In the genomic region with DNA sequence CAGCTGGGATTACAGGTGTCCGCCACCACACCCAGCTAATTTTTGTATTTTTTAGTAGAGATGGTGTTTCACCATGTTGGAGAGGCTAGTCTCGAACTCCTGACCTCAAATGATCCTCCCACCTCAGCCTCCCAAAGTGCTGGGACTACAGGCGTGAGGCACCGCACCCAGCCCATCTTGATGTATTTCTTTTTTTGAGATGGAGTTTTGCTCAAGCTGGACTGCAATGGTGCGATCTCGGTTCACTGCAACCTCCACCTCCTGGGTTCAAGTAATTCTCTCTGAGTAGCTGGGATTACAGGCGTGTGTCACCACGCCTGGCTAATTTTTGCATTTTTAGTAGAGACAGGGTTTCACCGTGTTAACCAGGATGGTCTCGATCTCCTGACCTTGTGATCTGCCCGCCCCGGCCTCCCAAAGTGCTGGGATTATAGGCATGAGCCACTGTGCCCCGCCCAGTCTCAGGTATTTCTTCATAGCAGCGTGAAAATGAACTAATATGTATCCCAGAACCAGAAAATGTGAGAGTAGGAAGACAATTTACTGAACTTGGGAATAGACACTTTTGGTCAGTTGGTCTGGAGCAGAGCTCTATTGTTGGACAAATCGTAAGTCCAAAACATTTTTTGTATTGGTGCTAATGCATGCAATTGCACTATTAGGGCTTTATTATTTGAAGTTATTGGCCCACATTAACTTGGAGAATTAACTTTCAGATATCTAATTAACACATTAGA, we compare ENCODE assay signal across 8 cellular contexts. TPM values are rescaled to one million over a fixed set of nuclear protein-coding genes. Genes with fewer than 3 reads are reported as not detected.
A peak's percentile ranks its signal among the peaks of the same experiment; 100 is the strongest.
DNase-seq lines count a peak whose midpoint lies in the region; ATAC-seq, FAIRE-seq and TF ChIP-seq lines count a peak whose summit lies in the region.
"Not testable (repeated sequence)": the region's sequence is repeated elsewhere in the genome, so short reads cannot be mapped to it uniquely, and the experiment has no call there.

No MANE protein-coding gene starts in this region.

- not testable (repeated sequence) for H3K27me3 ChIP-seq in endothelial cell of umbilical vein (ENCODE audit: control insufficient read depth in 2 of 2, insufficient read depth in 2 of 2, low read length in 2 of 2); mesenchymal stem cell (ENCODE audit: control insufficient read depth in 1 of 2, insufficient read depth in 1 of 2, low read length in 2 of 2); neural cell (ENCODE audit: insufficient read depth, low read depth, low read length)

- TF ChIP-seq RAD21 in neural cell (conservative IDR thresholded peaks at IDR 0.05) = not testable (repeated sequence)

- TF ChIP-seq EP300 in neural cell (conservative IDR thresholded peaks at IDR 0.05; ENCODE audit: poor library complexity, severe bottlenecking) = not testable (repeated sequence)

- peak overlapping the region in 4 of 7 donors; percentile 16 to 36 (median 32) for H3K27ac Mint-ChIP-seq in CD14-positive monocyte
- peak overlapping the region; percentile 31 for H3K27ac Mint-ChIP-seq in activated naive CD8-positive, alpha-beta T cell
- peak overlapping the region; percentile 51 for H3K27ac Mint-ChIP-seq in central memory CD8-positive, alpha-beta T cell (ENCODE audit: low read depth)

- not testable (repeated sequence) for BruUV-seq in endothelial cell of umbilical vein (replicated peaks; lab: Mats Ljungman, UMichigan)

- peaks cover 33 to 44% of the 10 kb centered on the region in 2 donors for H3K36me3 Mint-ChIP-seq in CD14-positive monocyte
- not testable (repeated sequence) for H3K36me3 Mint-ChIP-seq in activated naive CD8-positive, alpha-beta T cell
- H3K36me3 Mint-ChIP-seq in central memory CD8-positive, alpha-beta T cell (ENCODE audit: insufficient read depth) = peaks cover 49% of the 10 kb centered on the region

- H2BK120ac ChIP-seq in mesenchymal stem cell (ENCODE audit: low read depth, low read length) = not testable (repeated sequence)

- not testable (repeated sequence) for H2AFZ ChIP-seq in endothelial cell of umbilical vein (ENCODE audit: low read depth, low read length); mesenchymal stem cell (ENCODE audit: low read depth, low read length); neural cell (ENCODE audit: low read depth, low read length)

- not testable (repeated sequence) for TF ChIP-seq POLR2A in endothelial cell of umbilical vein (IDR thresholded peaks at IDR 0.05; ENCODE audit: low read depth, low read length)

- H3K23ac ChIP-seq in mesenchymal stem cell (ENCODE audit: low read length in 2 of 2) = not testable (repeated sequence)

- intact Hi-C loops in CD14-positive monocyte (cut with micrococcal nuclease) = loop anchor here in 1 of 2 donors (5.0 kb wide), 1 partner anchor 51 kb away; the partner anchor contains the start of gene TUBA1B
- intact Hi-C loops in endothelial cell of umbilical vein (cut with micrococcal nuclease) = not testable (repeated sequence)

- ATAC-seq in SK-N-SH treated with all-trans-retinoic acid at 6 μM for 48 hours = peak; percentile 4
- not testable (repeated sequence) for ATAC-seq in central memory CD8-positive, alpha-beta T cell (replicated peaks; ENCODE audit: extremely low read depth, poor library complexity, severe bottlenecking)

- peaks cover 22% of the 10 kb centered on the region for H3K4me1 Mint-ChIP-seq in CD14-positive monocyte
- H3K4me1 Mint-ChIP-seq in activated naive CD8-positive, alpha-beta T cell (ENCODE audit: low read depth) = peaks cover 19% of the 10 kb centered on the region
- H3K4me1 Mint-ChIP-seq in central memory CD8-positive, alpha-beta T cell = peaks cover 17% of the 10 kb centered on the region

- not testable (repeated sequence) for H3K4me3 Mint-ChIP-seq in CD14-positive monocyte; activated naive CD8-positive, alpha-beta T cell; central memory CD8-positive, alpha-beta T cell

- POLR2A ChIA-PET in endothelial cell of umbilical vein (lab: Charles Lee) = interaction anchor here (0.8 to 3.3 kb wide), 3 partner anchors 11 to 85 kb away, joined by 3 to 17 read pairs (median 4); partner anchors contain the start of gene TUBA1B

- H4K20me1 ChIP-seq in endothelial cell of umbilical vein (replicated peaks; ENCODE audit: control insufficient read depth, extremely low read depth, insufficient read depth, low read length) = not testable (repeated sequence)
- H4K20me1 ChIP-seq in neural cell (ENCODE audit: insufficient read depth) = peaks cover 45% of the 10 kb centered on the region

- H3K9me3 ChIP-seq in endothelial cell of umbilical vein (replicated peaks; ENCODE audit: control insufficient read depth, insufficient read depth, low read length); mesenchymal stem cell (ENCODE audit: control insufficient read depth, low read length); neural cell (ENCODE audit: low read length): not testable (repeated sequence)

- H3K27me3 Mint-ChIP-seq in CD14-positive monocyte (ENCODE audit: low read depth in 3 of 3); activated naive CD8-positive, alpha-beta T cell; central memory CD8-positive, alpha-beta T cell: not testable (repeated sequence)

- TF ChIP-seq CTCF in CD14-positive monocyte (IDR thresholded peaks at IDR 0.05); endothelial cell of umbilical vein (IDR thresholded peaks at IDR 0.05; ENCODE audit: extremely low read depth in 1 of 2, insufficient read depth in 1 of 2, low read depth in 1 of 2, low read length in 2 of 2); neural cell (IDR thresholded peaks at IDR 0.05; ENCODE audit: poor library complexity, severe bottlenecking): not testable (repeated sequence)

- not testable (repeated sequence) for H2BK5ac ChIP-seq in mesenchymal stem cell (ENCODE audit: low read depth, low read length, poor library complexity, severe bottlenecking)

- not testable (repeated sequence) for H3K9me3 Mint-ChIP-seq in CD14-positive monocyte; activated naive CD8-positive, alpha-beta T cell (ENCODE audit: low read depth); central memory CD8-positive, alpha-beta T cell

- not testable (repeated sequence) for H3F3A ChIP-seq in neural cell (ENCODE audit: insufficient read depth, low read length, poor library complexity, severe bottlenecking)

- dilution Hi-C loops in endothelial cell of umbilical vein (cut with MboI; ENCODE audit: extremely low pct_ligation_motif_present, low sequenced_read_pairs) = not testable (repeated sequence)

- not testable (repeated sequence) for H2BK15ac ChIP-seq in mesenchymal stem cell (ENCODE audit: low read depth, poor library complexity, severe bottlenecking)

- H3K27ac ChIP-seq in endothelial cell of umbilical vein (ENCODE audit: insufficient read depth, low read depth, low read length); mesenchymal stem cell (ENCODE audit: low read length, poor library complexity, severe bottlenecking): not testable (repeated sequence)
- H3K27ac ChIP-seq in neural cell (ENCODE audit: low read length) = peak overlapping the region; percentile 55

- not testable (repeated sequence) for H3K4ac ChIP-seq in mesenchymal stem cell (ENCODE audit: low read depth in 1 of 2, low read length in 2 of 2)

- not testable (repeated sequence) for H3K18ac ChIP-seq in mesenchymal stem cell (ENCODE audit: low read depth in 1 of 2, low read length in 2 of 2)

- H3K79me1 ChIP-seq in mesenchymal stem cell (replicated peaks; ENCODE audit: low read length, poor library complexity, severe bottlenecking) = not testable (repeated sequence)

- not testable (repeated sequence) for H4K8ac ChIP-seq in mesenchymal stem cell (ENCODE audit: low read length)

- H3K9me2 ChIP-seq in neural cell (ENCODE audit: insufficient read depth, low read length) = not testable (repeated sequence)

- DNase-seq in CD14-positive monocyte (ENCODE audit: low spot score); central memory CD8-positive, alpha-beta T cell (ENCODE audit: low spot score in 2 of 2); endothelial cell of umbilical vein (ENCODE audit: low read depth, low spot score): not testable (repeated sequence)
- DNase-seq in NCI-H1417 (lab: John Stamatoyannopoulos, UW) = peak; percentile 17 to 56 (median 18)
- DNase-seq in mesenchymal stem cell = peak; percentile 71

- H3K9me1 ChIP-seq in endothelial cell of umbilical vein (replicated peaks; ENCODE audit: control insufficient read depth, extremely low read depth, insufficient read depth, low read length) = not testable (repeated sequence)

- H3K4me1 ChIP-seq in endothelial cell of umbilical vein (ENCODE audit: control insufficient read depth, extremely low read depth, insufficient read depth, low read length) = peaks cover 19% of the 10 kb centered on the region
- H3K4me1 ChIP-seq in mesenchymal stem cell (ENCODE audit: control insufficient read depth, insufficient read depth, low read depth, low read length) = not testable (repeated sequence)

- CTCF ChIA-PET in endothelial cell of umbilical vein (lab: Charles Lee) = interaction anchor here (1.2 to 1.5 kb wide), 3 partner anchors 9 to 52 kb away, joined by 5 to 7 read pairs (median 7); no protein-coding TSS in a partner anchor

- not testable (repeated sequence) for H4K91ac ChIP-seq in mesenchymal stem cell (ENCODE audit: low read length)

- H3K36me3 ChIP-seq in endothelial cell of umbilical vein (ENCODE audit: control insufficient read depth in 2 of 2, extremely low read depth in 1 of 2, insufficient read depth in 2 of 2, low read length in 2 of 2) (peaks cover 10 to 12% of the 10 kb centered on the region in 2 experiments), mesenchymal stem cell (ENCODE audit: control insufficient read depth in 1 of 2, insufficient read depth in 2 of 2, low read depth in 1 of 2, low read length in 2 of 2) (peaks cover 21 to 28% of the 10 kb centered on the region in 2 experiments), neural cell (ENCODE audit: insufficient read depth, low read length) (peaks cover 23% of the 10 kb centered on the region)

- 91% methylated on average over 13 of the region's 15 CpGs for WGBS in mesenchymal stem cell

- H3K14ac ChIP-seq in mesenchymal stem cell (ENCODE audit: low read length in 2 of 2) = not testable (repeated sequence)

- H3K4me3 ChIP-seq in endothelial cell of umbilical vein (replicated peaks in 1 of 3; ENCODE audit: insufficient read depth in 1 of 3, low read depth in 1 of 3, low read length in 3 of 3); mesenchymal stem cell (ENCODE audit: insufficient read depth in 1 of 2, low read depth in 1 of 2, low read length in 2 of 2): not testable (repeated sequence)
- H3K4me3 ChIP-seq in neural cell (ENCODE audit: low read length) = peak overlapping the region; percentile 100

- not testable (repeated sequence) for FAIRE-seq in endothelial cell of umbilical vein (lab: Jason Lieb, UNC)

- H3K79me2 ChIP-seq in endothelial cell of umbilical vein (ENCODE audit: control insufficient read depth, insufficient read depth, low read length) = peaks cover 21% of the 10 kb centered on the region
- H3K79me2 ChIP-seq in neural cell (replicated peaks; ENCODE audit: insufficient read depth, low read length) = peaks cover 76% of the 10 kb centered on the region

- not testable (repeated sequence) for H3K4me2 ChIP-seq in endothelial cell of umbilical vein (ENCODE audit: insufficient read depth, low read length); mesenchymal stem cell (ENCODE audit: low read length, poor library complexity, severe bottlenecking)
- H3K4me2 ChIP-seq in neural cell (ENCODE audit: low read length) = peak overlapping the region; percentile 100

- H2AK5ac ChIP-seq in mesenchymal stem cell (ENCODE audit: low read length, severe bottlenecking) = not testable (repeated sequence)

- not testable (repeated sequence) for H3K9ac ChIP-seq in endothelial cell of umbilical vein (replicated peaks; ENCODE audit: extremely low read depth, insufficient read depth, low read length); mesenchymal stem cell (ENCODE audit: low read length)
- H3K9ac ChIP-seq in neural cell (ENCODE audit: low read length) = peak overlapping the region; percentile 100

- H2BK12ac ChIP-seq in mesenchymal stem cell (ENCODE audit: low read length in 2 of 2) = not testable (repeated sequence)

RNA-seq across cellular contexts. Expression of gene TUBA1A, which starts 5.5 kb away (rescaled TPM):
- 100 to 1,000 TPM; 859 to 946 TPM for polyA plus RNA-seq in CD14-positive monocyte
- 701 and 740 TPM in 2 replicates for total RNA-seq in endothelial cell of umbilical vein
- 2,429 and 3,046 TPM in 2 replicates for polyA plus RNA-seq in endothelial cell of umbilical vein
- 1,553 and 1,641 TPM in 2 replicates for polyA plus RNA-seq in endothelial cell of umbilical vein (2011; cell fraction: cytosol; rRNA removed)
- 917 and 1,076 TPM in 2 replicates for polyA plus RNA-seq in endothelial cell of umbilical vein (2011; cell fraction: nucleus; rRNA removed)
- 924 and 1,060 TPM in 2 replicates for polyA plus RNA-seq in endothelial cell of umbilical vein (2012)
- polyA minus RNA-seq in endothelial cell of umbilical vein = 1,517 and 1,697 TPM in 2 replicates
- 2.2 TPM for polyA minus RNA-seq in endothelial cell of umbilical vein (2011; cell fraction: cytosol; rRNA and poly(A)+ RNA removed)
- 321 and 332 TPM in 2 replicates for polyA minus RNA-seq in endothelial cell of umbilical vein (2011; cell fraction: nucleus; rRNA and poly(A)+ RNA removed)
- 656 TPM for polyA plus RNA-seq in mesenchymal stem cell (2013, experiment 1 of 2)
- polyA plus RNA-seq in mesenchymal stem cell (2013, experiment 2 of 2) = 667 TPM
- 14,333 and 15,501 TPM in 2 replicates for polyA plus RNA-seq in neural cell
- 7,980 and 9,115 TPM in 2 replicates for polyA minus RNA-seq in neural cell

RNA-seq across cellular contexts. Expression of gene TUBA1B, which starts 52.2 kb away (rescaled TPM):
- 100 to 1,000 TPM; 481 to 538 TPM for polyA plus RNA-seq in CD14-positive monocyte
- 2,228 and 2,245 TPM in 2 replicates for total RNA-seq in endothelial cell of umbilical vein
- polyA plus RNA-seq in endothelial cell of umbilical vein = 5,362 and 5,535 TPM in 2 replicates
- 3,501 and 4,863 TPM in 2 replicates for polyA plus RNA-seq in endothelial cell of umbilical vein (2011; cell fraction: cytosol; rRNA removed)
- polyA plus RNA-seq in endothelial cell of umbilical vein (2011; cell fraction: nucleus; rRNA removed) = 1,748 and 1,873 TPM in 2 replicates
- polyA plus RNA-seq in endothelial cell of umbilical vein (2012) = 1,739 and 2,630 TPM in 2 replicates
- 3,873 and 4,381 TPM in 2 replicates for polyA minus RNA-seq in endothelial cell of umbilical vein
- polyA minus RNA-seq in endothelial cell of umbilical vein (2011; cell fraction: cytosol; rRNA and poly(A)+ RNA removed) = 1,513 TPM
- polyA minus RNA-seq in endothelial cell of umbilical vein (2011; cell fraction: nucleus; rRNA and poly(A)+ RNA removed) = 672 and 794 TPM in 2 replicates
- polyA plus RNA-seq in mesenchymal stem cell (2013, experiment 1 of 2) = 901 TPM
- polyA plus RNA-seq in mesenchymal stem cell (2013, experiment 2 of 2) = 900 TPM
- polyA plus RNA-seq in neural cell = 573 and 605 TPM in 2 replicates
- polyA minus RNA-seq in neural cell = 371 and 430 TPM in 2 replicates
